In the genomic region with DNA sequence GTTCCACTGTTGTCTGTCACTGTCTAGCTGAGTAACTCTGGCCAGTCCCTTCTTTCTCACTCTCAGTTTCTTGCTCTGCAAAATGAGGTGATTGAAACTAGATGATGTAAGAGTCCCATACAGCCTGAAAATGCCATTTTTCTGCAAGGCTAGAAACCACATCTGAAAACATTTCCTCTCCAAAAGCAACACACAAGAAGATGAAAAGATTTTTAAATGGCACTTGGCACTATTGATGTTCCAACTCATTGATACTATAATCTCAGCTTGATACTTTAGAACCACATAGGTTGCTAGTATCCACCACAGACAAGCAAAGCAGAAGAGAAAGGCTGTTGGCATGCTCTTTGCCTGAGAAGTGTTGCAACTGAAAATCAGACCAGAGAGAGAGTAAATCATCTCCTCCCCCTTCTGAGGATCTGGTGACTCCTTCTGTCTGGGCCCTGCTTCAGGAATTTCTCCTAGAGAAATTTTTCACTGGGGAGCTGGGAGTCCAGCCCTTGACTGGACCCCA, we compare ENCODE assay signal across 10 cellular contexts.
DNase-seq lines count a peak whose midpoint lies in the region; ATAC-seq and TF ChIP-seq lines count a peak whose summit lies in the region.
"Had no signal": no experiment of that assay in that cellular context is flagged by ENCODE, and none has a peak within 500 bp of the region (broad histone marks: within the 10 kb centered on the region; RNA-seq: fewer than 3 reads in every experiment).

No MANE protein-coding gene starts in this region.

- ATAC-seq in HG02798 (IDR thresholded peaks at IDR 0.05; ENCODE audit: poor library complexity, unreplicated experiment) (peak; percentile 98), sciatic nerve (peak; percentile 86)

- peaks cover 16% of the 10 kb centered on the region for H3K4me1 ChIP-seq in MM.1S (ENCODE audit: low read length)

- peak overlapping the region; percentile 54; the same call in 1 of the 2 replicates for H3K27ac ChIP-seq in MM.1S (ENCODE audit: low read length)

- no peak for TF ChIP-seq CTCF in MM.1S (IDR thresholded peaks at IDR 0.05; ENCODE audit: low read length)

- H3F3A ChIP-seq in MM.1S (ENCODE audit: insufficient read depth, low read length), result peaks cover 6% of the 10 kb centered on the region

- no peak overlapping the region for H3K9ac ChIP-seq in MM.1S (ENCODE audit: low read length)

- no peaks in the 10 kb centered on the region for H3K9me3 ChIP-seq in MM.1S (replicated peaks; ENCODE audit: insufficient read depth, low read length)

- intact Hi-C loops in sciatic nerve (cut with DNase I), result no loop called here

- H3K27me3 ChIP-seq in MM.1S (replicated peaks; ENCODE audit: insufficient read depth, low read length), result no peaks in the 10 kb centered on the region

- H3K36me3 ChIP-seq in MM.1S (replicated peaks; ENCODE audit: insufficient read depth, low read length), result no peaks in the 10 kb centered on the region

- H3K4me3 ChIP-seq in MM.1S (ENCODE audit: low read length), result no peak overlapping the region

- no peaks in the 10 kb centered on the region for H4K20me1 ChIP-seq in MM.1S (ENCODE audit: insufficient read depth, low read length)

- no peaks in the 10 kb centered on the region for H3K9me2 ChIP-seq in MM.1S (replicated peaks; ENCODE audit: insufficient read depth, low read length)

- H3K4me2 ChIP-seq in MM.1S (ENCODE audit: low read depth, low read length), result no peak overlapping the region

- DNase-seq in GM19240 (ENCODE audit: insufficient read length, low spot score) (peak; percentile 4), MM.1S (peak; percentile 79), sciatic nerve (ENCODE audit: low spot score) (no peak), NCI-H82 treated with DMSO at 0.1 percent for 48 hours (lab: John Stamatoyannopoulos, UW; ENCODE audit: unreplicated experiment) (no peak), dedifferentiated amniotic fluid mesenchymal stem cell (ENCODE audit: extremely low spot score) (no peak), occipital lobe (lab: John Stamatoyannopoulos, UW) (no peak)
- DNase-seq in stimulated activated naive CD4-positive, alpha-beta T cell treated with Interleukin-2 at 50 U/mL for 16 hours (lab: John Stamatoyannopoulos, UW), result no peak
- DNase-seq: foreskin fibroblast, T-helper 9 cell had no signal

- no peaks in the 10 kb centered on the region for H3K79me2 ChIP-seq in MM.1S (ENCODE audit: low read length)

- H2AFZ ChIP-seq in MM.1S (ENCODE audit: low read length), result no peak overlapping the region

Comparison
In these comparisons a context has a peak if more than half of its experiments do, and no peak if none do; other contexts are left out.
1. DNase-seq: peak in GM19240 (single experiment) and MM.1S (single experiment); none in sciatic nerve (single experiment), NCI-H82 treated with DMSO at 0.1 percent for 48 hours (single experiment), stimulated activated naive CD4-positive, alpha-beta T cell treated with Interleukin-2 at 50 U/mL for 16 hours (single experiment), dedifferentiated amniotic fluid mesenchymal stem cell (single experiment) and occipital lobe (single experiment).